In the genomic region with DNA sequence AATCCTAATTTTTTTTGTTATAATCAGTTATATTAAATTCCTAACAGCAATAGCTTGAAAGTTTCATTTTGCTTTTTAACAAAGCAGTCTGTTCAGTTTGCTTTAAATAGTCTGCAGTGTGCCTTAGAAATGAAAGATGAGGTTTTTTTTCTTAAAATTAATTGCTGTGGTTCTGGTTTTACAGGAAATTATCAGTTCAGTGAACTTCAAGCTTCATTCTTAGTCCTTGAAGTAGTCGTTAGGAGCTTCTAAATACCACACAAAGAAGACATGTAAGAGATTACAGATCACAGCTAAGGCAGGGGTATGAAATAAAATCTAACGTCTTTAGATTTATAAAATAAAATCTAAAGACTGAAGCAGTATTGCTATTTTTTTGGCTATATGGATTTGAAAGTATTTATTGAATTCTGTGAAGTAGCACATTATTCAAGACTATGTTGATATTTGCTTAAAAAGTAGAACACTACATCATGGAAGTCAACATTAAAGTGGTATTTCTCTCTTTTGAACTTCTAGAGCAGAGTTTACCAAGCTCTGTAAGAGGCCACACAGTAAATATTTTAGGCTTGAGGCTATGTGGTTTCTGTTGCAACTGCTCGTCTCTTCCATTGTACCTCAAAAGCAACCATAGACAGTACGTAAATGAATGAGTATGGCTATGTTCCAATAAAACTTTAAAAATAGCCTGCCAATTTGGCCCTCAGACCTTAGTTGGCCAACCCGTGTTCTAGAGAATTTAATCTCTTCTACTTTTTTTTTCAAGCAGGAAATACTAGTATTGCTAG, we compare ENCODE assay signal across 8 cellular contexts. TPM values are rescaled to one million over a fixed set of nuclear protein-coding genes. Genes with fewer than 3 reads are reported as not detected.
A peak's percentile ranks its signal among the peaks of the same experiment; 100 is the strongest.
DNase-seq lines count a peak whose midpoint lies in the region; ATAC-seq and TF ChIP-seq lines count a peak whose summit lies in the region.

No MANE protein-coding gene starts in this region.

- H3K27me3 Mint-ChIP-seq in activated naive CD4-positive, alpha-beta T cell treated with anti-CD3 and anti-CD28 coated beads for 36 hours (ENCODE audit: low read depth) = no peaks in the 10 kb centered on the region
- no peaks in the 10 kb centered on the region for H3K27me3 Mint-ChIP-seq in T-helper 1 cell treated with Interleukin-12 subunit alpha and Interleukin-12 subunit beta and Interleukin-4 antibody, amounts not matched to agents 30 μg/mL and 1 μg/mL, for 36 hours (ENCODE audit: low read depth)

- ATAC-seq in HG03103 (IDR thresholded peaks at IDR 0.05; ENCODE audit: low read depth, unreplicated experiment) (peak; percentile 50), heart right ventricle (peak; percentile 64 to 82 (median 75)), HG03520 (IDR thresholded peaks at IDR 0.05; ENCODE audit: unreplicated experiment) (no peak), HG02840 (IDR thresholded peaks at IDR 0.05; ENCODE audit: low FRiP score, unreplicated experiment) (no peak)

- no peaks in the 10 kb centered on the region for H3K9me3 ChIP-seq in heart right ventricle

- no peaks in the 10 kb centered on the region for H3K9me3 Mint-ChIP-seq in activated naive CD4-positive, alpha-beta T cell treated with anti-CD3 and anti-CD28 coated beads for 36 hours
- no peaks in the 10 kb centered on the region for H3K9me3 Mint-ChIP-seq in T-helper 1 cell treated with Interleukin-12 subunit alpha and Interleukin-12 subunit beta and Interleukin-4 antibody, amounts not matched to agents 30 μg/mL and 1 μg/mL, for 36 hours

- WGBS in heart right ventricle, 2 donors = 2 to 15% methylated on average over 5 of the region's 5 CpGs

- CTCF ChIA-PET in activated naive CD4-positive, alpha-beta T cell treated with anti-CD3 and anti-CD28 coated beads for 36 hours (lab: Charles Lee) = interaction anchor here (0.6 to 1.0 kb wide), 3 partner anchors 13 to 241 kb away, joined by 3 to 4 read pairs (median 3); no protein-coding TSS in a partner anchor

- peak overlapping the region; percentile 84 for H3K27ac Mint-ChIP-seq in activated naive CD4-positive, alpha-beta T cell treated with anti-CD3 and anti-CD28 coated beads for 36 hours
- peak overlapping the region; percentile 90 for H3K27ac Mint-ChIP-seq in T-helper 1 cell treated with Interleukin-12 subunit alpha and Interleukin-12 subunit beta and Interleukin-4 antibody, amounts not matched to agents 30 μg/mL and 1 μg/mL, for 36 hours

- peaks cover 11% of the 10 kb centered on the region for H3K36me3 Mint-ChIP-seq in activated naive CD4-positive, alpha-beta T cell treated with anti-CD3 and anti-CD28 coated beads for 36 hours (ENCODE audit: low read depth)
- H3K36me3 Mint-ChIP-seq in T-helper 1 cell treated with Interleukin-12 subunit alpha and Interleukin-12 subunit beta and Interleukin-4 antibody, amounts not matched to agents 30 μg/mL and 1 μg/mL, for 36 hours (ENCODE audit: low read depth) = peaks cover 17% of the 10 kb centered on the region

- DNase-seq in activated naive CD4-positive, alpha-beta T cell treated with anti-CD3 and anti-CD28 coated beads for 36 hours = no peak
- no peak for DNase-seq in activated naive CD4-positive, alpha-beta T cell treated with Interleukin-2 at 50 U/mL for 16 hours
- DNase-seq in heart right ventricle = no peak

- peaks cover 48% of the 10 kb centered on the region for H3K4me1 Mint-ChIP-seq in activated naive CD4-positive, alpha-beta T cell treated with anti-CD3 and anti-CD28 coated beads for 36 hours (ENCODE audit: low read depth)
- H3K4me1 Mint-ChIP-seq in T-helper 1 cell treated with Interleukin-12 subunit alpha and Interleukin-12 subunit beta and Interleukin-4 antibody, amounts not matched to agents 30 μg/mL and 1 μg/mL, for 36 hours (ENCODE audit: low read depth) = peaks cover 43% of the 10 kb centered on the region

- H3K4me3 ChIP-seq in heart right ventricle = no peak overlapping the region

- H3K27ac ChIP-seq in heart right ventricle = peak overlapping the region in 8 of 10 donors; percentile 34 to 69 (median 54)
- H3K27ac ChIP-seq in temporal lobe (ENCODE audit: low read depth, low read length) = peak overlapping the region; percentile 67

- H3K27me3 ChIP-seq in heart right ventricle = no peaks in the 10 kb centered on the region

- intact Hi-C loops in activated naive CD4-positive, alpha-beta T cell treated with anti-CD3 and anti-CD28 coated beads for 36 hours (cut with micrococcal nuclease) = loop anchor here (2.0 to 5.0 kb wide), 2 partner anchors 84 to 542 kb away; partner anchors contain the start of genes FBXO11 and STON1
- intact Hi-C loops in heart right ventricle (cut with DNase I) = no loop called here

- peaks cover 2 to 49% (median 41%) of the 10 kb centered on the region in 9 donors for H3K4me1 ChIP-seq in heart right ventricle

- peak overlapping the region; percentile 46 for H3K4me3 Mint-ChIP-seq in activated naive CD4-positive, alpha-beta T cell treated with anti-CD3 and anti-CD28 coated beads for 36 hours
- H3K4me3 Mint-ChIP-seq in T-helper 1 cell treated with Interleukin-12 subunit alpha and Interleukin-12 subunit beta and Interleukin-4 antibody, amounts not matched to agents 30 μg/mL and 1 μg/mL, for 36 hours = peak overlapping the region; percentile 74

- peaks cover 0 to 38% (median 0%) of the 10 kb centered on the region in 9 donors for H3K36me3 ChIP-seq in heart right ventricle

- no peak for TF ChIP-seq CTCF in heart right ventricle (IDR thresholded peaks at IDR 0.05)

RNA-seq across cellular contexts. Expression of gene PPP1R21, which starts 7.9 kb away (rescaled TPM):
- 10 to 100 TPM; 14.9 to 16.5 TPM for total RNA-seq in activated naive CD4-positive, alpha-beta T cell treated with anti-CD3 and anti-CD28 coated beads for 36 hours
- total RNA-seq in heart right ventricle (10 to 100 TPM in 6 of 10 donors, 1 to 10 TPM in 4; 6.9 to 13.4 (median 10.4) TPM), temporal lobe (48.7 TPM)
- 10 to 100 TPM in 1 of 2 donors, 1 to 10 TPM in 1; 9.9 to 24.1 TPM for polyA plus RNA-seq in heart right ventricle

Comparison
In these comparisons a context has a peak if more than half of its experiments do, and no peak if none do; other contexts are left out.
1. ATAC-seq: peak in HG03103 (single experiment) and heart right ventricle (8 of 8); none in HG03520 (single experiment) and HG02840 (single experiment).